In genomic region chr7:4800926-4801838, GRCh38 we compare ENCODE assay signal across 1 cellular context.
A peak's percentile ranks its signal among the peaks of the same experiment; 100 is the strongest.
TF ChIP-seq lines count a peak whose summit lies in the region.

No MANE protein-coding gene starts in this region.

TF ChIP-seq in K562, 482 proteins besides CTCF, POLR2A, EP300 and RAD21:
- TF ChIP-seq KDM1A (IDR thresholded peaks at IDR 0.05), result peak in 1 of 2 experiments; percentile 86; a peak in 2 of 4 replicates
- no peak for TF ChIP-seq FOXA1 (IDR thresholded peaks at IDR 0.05; ENCODE audit: borderline replicate concordance)
- no peak for TF ChIP-seq TCF7 (IDR thresholded peaks at IDR 0.05; ENCODE audit: borderline replicate concordance)
- no peak for TF ChIP-seq IRF1 (CRISPR knock-in tag; IDR thresholded peaks at IDR 0.05; ENCODE audit: borderline replicate concordance)
- TF ChIP-seq POLR2G (IDR thresholded peaks at IDR 0.05; ENCODE audit: low read depth, low read length), result peak; percentile 10; the same call in 1 of the 2 replicates
TF ChIP-seq in K562: peak in this region for 2.
